In the genomic region with DNA sequence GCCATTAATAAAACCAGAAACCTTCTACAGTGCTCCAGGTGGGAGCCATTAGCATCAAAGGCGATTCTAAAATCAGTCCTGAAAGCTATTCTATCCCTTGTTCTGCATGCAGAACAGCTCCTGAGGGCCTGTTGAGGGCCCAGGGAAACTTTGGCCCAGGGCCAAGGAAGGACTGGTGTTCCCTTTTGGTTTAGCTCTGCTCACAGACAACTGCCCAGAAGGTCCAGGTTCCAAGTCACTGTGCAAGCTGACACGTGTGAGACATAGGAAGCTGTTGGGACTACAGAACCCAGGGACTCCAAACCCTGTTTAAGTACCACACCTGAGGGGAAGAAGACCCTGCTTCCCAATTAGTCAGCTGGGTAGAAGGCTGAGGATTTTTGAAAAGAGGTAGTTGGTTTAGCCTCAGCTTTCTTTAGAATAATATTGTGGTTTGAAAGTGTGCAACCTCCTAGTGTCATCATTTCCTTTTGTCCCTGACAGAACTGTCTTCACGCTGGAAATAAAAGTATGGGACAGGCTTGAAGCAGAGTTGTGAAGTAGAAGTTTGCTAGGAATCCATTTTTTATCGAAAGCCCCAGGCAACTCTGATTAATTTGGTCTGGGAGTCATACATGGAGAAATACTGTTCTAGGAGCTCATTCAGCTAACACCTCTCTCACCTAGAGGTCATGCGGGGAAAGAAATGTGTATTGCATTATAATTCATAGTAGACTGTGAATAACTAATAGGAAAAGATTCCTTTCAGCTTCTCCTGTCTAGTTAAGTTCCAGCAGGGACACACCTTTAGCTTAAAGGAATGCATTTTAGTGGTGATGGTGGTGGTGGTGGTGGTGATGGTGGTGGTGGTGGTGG, we compare ENCODE assay signal across 1 cellular context.
TF ChIP-seq lines count a peak whose summit lies in the region.

No MANE protein-coding gene starts in this region.

TF ChIP-seq in WTC11, 78 proteins besides CTCF, POLR2A, EP300 and RAD21 (continued from another document):
- TF ChIP-seq, protein P1, sequence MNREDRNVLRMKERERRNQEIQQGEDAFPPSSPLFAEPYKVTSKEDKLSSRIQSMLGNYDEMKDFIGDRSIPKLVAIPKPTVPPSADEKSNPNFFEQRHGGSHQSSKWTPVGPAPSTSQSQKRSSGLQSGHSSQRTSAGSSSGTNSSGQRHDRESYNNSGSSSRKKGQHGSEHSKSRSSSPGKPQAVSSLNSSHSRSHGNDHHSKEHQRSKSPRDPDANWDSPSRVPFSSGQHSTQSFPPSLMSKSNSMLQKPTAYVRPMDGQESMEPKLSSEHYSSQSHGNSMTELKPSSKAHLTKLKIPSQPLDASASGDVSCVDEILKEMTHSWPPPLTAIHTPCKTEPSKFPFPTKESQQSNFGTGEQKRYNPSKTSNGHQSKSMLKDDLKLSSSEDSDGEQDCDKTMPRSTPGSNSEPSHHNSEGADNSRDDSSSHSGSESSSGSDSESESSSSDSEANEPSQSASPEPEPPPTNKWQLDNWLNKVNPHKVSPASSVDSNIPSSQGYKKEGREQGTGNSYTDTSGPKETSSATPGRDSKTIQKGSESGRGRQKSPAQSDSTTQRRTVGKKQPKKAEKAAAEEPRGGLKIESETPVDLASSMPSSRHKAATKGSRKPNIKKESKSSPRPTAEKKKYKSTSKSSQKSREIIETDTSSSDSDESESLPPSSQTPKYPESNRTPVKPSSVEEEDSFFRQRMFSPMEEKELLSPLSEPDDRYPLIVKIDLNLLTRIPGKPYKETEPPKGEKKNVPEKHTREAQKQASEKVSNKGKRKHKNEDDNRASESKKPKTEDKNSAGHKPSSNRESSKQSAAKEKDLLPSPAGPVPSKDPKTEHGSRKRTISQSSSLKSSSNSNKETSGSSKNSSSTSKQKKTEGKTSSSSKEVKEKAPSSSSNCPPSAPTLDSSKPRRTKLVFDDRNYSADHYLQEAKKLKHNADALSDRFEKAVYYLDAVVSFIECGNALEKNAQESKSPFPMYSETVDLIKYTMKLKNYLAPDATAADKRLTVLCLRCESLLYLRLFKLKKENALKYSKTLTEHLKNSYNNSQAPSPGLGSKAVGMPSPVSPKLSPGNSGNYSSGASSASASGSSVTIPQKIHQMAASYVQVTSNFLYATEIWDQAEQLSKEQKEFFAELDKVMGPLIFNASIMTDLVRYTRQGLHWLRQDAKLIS (CRISPR knock-in tag; IDR thresholded peaks at IDR 0.05; ENCODE audit: borderline replicate concordance): no peak
- TF ChIP-seq ZNF121 (CRISPR knock-in tag; IDR thresholded peaks at IDR 0.05): no peak
